ENCODE assay signal across 29 cellular contexts in genomic region chr16:89554343-89554742, GRCh38. TPM values are rescaled to one million over a fixed set of nuclear protein-coding genes. Genes with fewer than 3 reads are reported as not detected.
DNase-seq lines count a peak whose midpoint lies in the region; ATAC-seq, FAIRE-seq and TF ChIP-seq lines count a peak whose summit lies in the region.
"Had no signal": no experiment of that assay in that cellular context is flagged by ENCODE, and none has a peak within 500 bp of the region (broad histone marks: within the 10 kb centered on the region; RNA-seq: fewer than 3 reads in every experiment).

No MANE protein-coding gene starts in this region.

- no peak for FAIRE-seq in astrocyte (lab: Jason Lieb, UNC)
- FAIRE-seq: A204.1, GM12878, GM12892, GM18507 had no signal

- H3K4me3 ChIP-seq in astrocyte (ENCODE audit: insufficient read depth, low read depth, low read length): no peak overlapping the region
- no peak overlapping the region for H3K4me3 ChIP-seq in endodermal cell (ENCODE audit: low read length)
- H3K4me3 ChIP-seq: BLaER1, GM12878 had no signal

- H3K79me2 ChIP-seq in astrocyte (ENCODE audit: insufficient read depth, low read length): no peaks in the 10 kb centered on the region

- H3K27ac Mint-ChIP-seq in astrocyte (ENCODE audit: unreplicated experiment): peak overlapping the region; percentile 75
- H3K27ac Mint-ChIP-seq in endodermal cell: no peak overlapping the region
- H3K27ac Mint-ChIP-seq in effector memory CD8-positive, alpha-beta T cell: no peak overlapping the region
- H3K27ac Mint-ChIP-seq: CD4-positive, alpha-beta memory T cell; CD4-positive, CD25-positive, alpha-beta regulatory T cell; CD8-positive, alpha-beta memory T cell had no signal

- DNase-seq in astrocyte (ENCODE audit: low read depth): no peak
- DNase-seq in endodermal cell: peak; percentile 37
- no peak for DNase-seq in effector memory CD8-positive, alpha-beta T cell
- no peak for DNase-seq in RPMI8226
- DNase-seq: 8988T; ACHN; BE2C; C1 segment of cervical spinal cord; CD4-positive, alpha-beta memory T cell; CD4-positive, CD25-positive, alpha-beta regulatory T cell; CD8-positive, alpha-beta memory T cell; COR-L47; DMS 273 treated with DMSO at 0.1 percent for 48 hours; DMS153; DMS53; DMS79; DND-41; EL; GDM1 had no signal

- 94 to 98% methylated on average over 9 to 12 of the region's 12 CpGs for WGBS in endodermal cell (ENCODE audit: insufficient coverage in 1 of 2, insufficient read length in 1 of 2), 2 experiments

- H3K27ac ChIP-seq in astrocyte (ENCODE audit: low read depth, low read length) (no peak overlapping the region), endodermal cell (ENCODE audit: low read depth, low read length) (no peak overlapping the region)
- H3K27ac ChIP-seq: BLaER1 had no signal

- H3K9me3 ChIP-seq in astrocyte (ENCODE audit: insufficient read depth, low read depth, low read length) (no peaks in the 10 kb centered on the region), endodermal cell (ENCODE audit: control insufficient read depth, low read length) (no peaks in the 10 kb centered on the region)
- H3K9me3 ChIP-seq: BE2C, BLaER1 had no signal

- H3K36me3 Mint-ChIP-seq in astrocyte (ENCODE audit: low read depth, unreplicated experiment) (peaks cover 37% of the 10 kb centered on the region), endodermal cell (ENCODE audit: low read depth) (peaks cover 63% of the 10 kb centered on the region)
- peaks cover 25% of the 10 kb centered on the region for H3K36me3 Mint-ChIP-seq in effector memory CD8-positive, alpha-beta T cell (ENCODE audit: insufficient read depth)

- TF ChIP-seq CTCF in astrocyte (IDR thresholded peaks at IDR 0.05; ENCODE audit: insufficient read depth, low read depth, low read length): no peak
- TF ChIP-seq CTCF in endodermal cell (conservative IDR thresholded peaks at IDR 0.05): no peak

- H3K27me3 ChIP-seq in astrocyte (ENCODE audit: insufficient read depth, low read length) (no peaks in the 10 kb centered on the region), endodermal cell (ENCODE audit: control insufficient read depth, insufficient read depth, low read length, poor library complexity, severe bottlenecking) (no peaks in the 10 kb centered on the region)
- H3K27me3 ChIP-seq: BE2C, BLaER1 had no signal

- H3K4me2 ChIP-seq in astrocyte (ENCODE audit: low read length): no peak overlapping the region
- H3K4me2 ChIP-seq: BLaER1 had no signal

- H3K9me3 Mint-ChIP-seq in astrocyte (ENCODE audit: unreplicated experiment): no peaks in the 10 kb centered on the region
- no peaks in the 10 kb centered on the region for H3K9me3 Mint-ChIP-seq in endodermal cell
- H3K9me3 Mint-ChIP-seq in effector memory CD8-positive, alpha-beta T cell: no peaks in the 10 kb centered on the region
- H3K9me3 Mint-ChIP-seq: CD14-positive monocyte; CD4-positive, alpha-beta memory T cell; CD4-positive, CD25-positive, alpha-beta regulatory T cell; CD8-positive, alpha-beta memory T cell had no signal

- H3K9ac ChIP-seq in astrocyte (ENCODE audit: low read length) (no peak overlapping the region), endodermal cell (ENCODE audit: extremely low read depth, low read length, poor library complexity, severe bottlenecking) (no peak overlapping the region)
- H3K9ac ChIP-seq: BLaER1 had no signal

- no peak for ATAC-seq in HG03521 (IDR thresholded peaks at IDR 0.05; ENCODE audit: unreplicated experiment)
- ATAC-seq in effector memory CD8-positive, alpha-beta T cell (replicated peaks): no peak
- ATAC-seq: GM12878 had no signal

- H3K4me1 ChIP-seq in astrocyte (ENCODE audit: insufficient read depth, low read length): peaks cover 12% of the 10 kb centered on the region
- H3K4me1 ChIP-seq in endodermal cell (ENCODE audit: control insufficient read depth, insufficient read depth, low read length): no peaks in the 10 kb centered on the region
- H3K4me1 ChIP-seq: BE2C had no signal

- peaks cover 5% of the 10 kb centered on the region for H4K20me1 ChIP-seq in astrocyte (ENCODE audit: insufficient read depth, low read length)

- H3K4me1 Mint-ChIP-seq in astrocyte (ENCODE audit: low read depth, unreplicated experiment) (peaks cover 3% of the 10 kb centered on the region), endodermal cell (no peaks in the 10 kb centered on the region)
- peaks cover 5 to 7% of the 10 kb centered on the region in 2 donors for H3K4me1 Mint-ChIP-seq in effector memory CD8-positive, alpha-beta T cell (ENCODE audit: low read depth in 2 of 2)

- H3K27me3 Mint-ChIP-seq in astrocyte (ENCODE audit: low read depth, unreplicated experiment) (no peaks in the 10 kb centered on the region), endodermal cell (ENCODE audit: insufficient read depth) (no peaks in the 10 kb centered on the region)
- H3K27me3 Mint-ChIP-seq in effector memory CD8-positive, alpha-beta T cell: no peaks in the 10 kb centered on the region
- H3K27me3 Mint-ChIP-seq: CD4-positive, alpha-beta memory T cell; CD4-positive, CD25-positive, alpha-beta regulatory T cell; CD8-positive, alpha-beta memory T cell had no signal

- H3K4me3 Mint-ChIP-seq in astrocyte (ENCODE audit: unreplicated experiment) (no peak overlapping the region), endodermal cell (no peak overlapping the region)
- H3K4me3 Mint-ChIP-seq in effector memory CD8-positive, alpha-beta T cell: no peak overlapping the region
- H3K4me3 Mint-ChIP-seq: CD14-positive monocyte; CD8-positive, alpha-beta memory T cell had no signal

- H3K36me3 ChIP-seq in astrocyte (ENCODE audit: insufficient read depth, low read length) (peaks cover 14% of the 10 kb centered on the region), endodermal cell (ENCODE audit: control insufficient read depth, insufficient read depth, low read length) (peaks cover 58% of the 10 kb centered on the region)

- no peak overlapping the region for H2AFZ ChIP-seq in astrocyte (ENCODE audit: low read depth, low read length)

RNA-seq across cellular contexts. Expression of gene RPL13, which starts 6.1 kb away (rescaled TPM):
- total RNA-seq in astrocyte (1,200 and 1,239 TPM in 2 replicates), endodermal cell (1,000 to 10,000 TPM; 1,911 to 2,019 TPM)
- polyA plus RNA-seq in endodermal cell (2013, experiment 1 of 2): 2,841 TPM
- polyA plus RNA-seq in endodermal cell (2013, experiment 2 of 2): 2,695 TPM

RNA-seq across cellular contexts. Expression of gene CPNE7, which starts 21.2 kb away (rescaled TPM):
- total RNA-seq in astrocyte (6.7 and 7.5 TPM in 2 replicates), endodermal cell (1 to 10 TPM; 1.5 to 2.1 TPM)
- polyA plus RNA-seq in endodermal cell (2013, experiment 1 of 2): 5.8 TPM
- 3.4 TPM for polyA plus RNA-seq in endodermal cell (2013, experiment 2 of 2)
- polyA plus RNA-seq: CD14-positive monocyte had no signal

RNA-seq across cellular contexts. Expression of gene SPG7, which starts 46.1 kb away (rescaled TPM):
- total RNA-seq in astrocyte (86.5 and 96.1 TPM in 2 replicates), endodermal cell (100 to 1,000 TPM; 153 to 156 TPM)
- 85.2 TPM for polyA plus RNA-seq in endodermal cell (2013, experiment 1 of 2)
- polyA plus RNA-seq in endodermal cell (2013, experiment 2 of 2): 78.0 TPM

RNA-seq across cellular contexts. Expression of gene DPEP1, which starts 59.1 kb away (rescaled TPM):
- total RNA-seq in astrocyte: 0.11 and 0.22 TPM in 2 replicates
- 1 to 10 TPM in 1 of 2 donors, under 1 TPM in 1; 0.88 to 3.2 TPM for total RNA-seq in endodermal cell
- 1.8 TPM for polyA plus RNA-seq in endodermal cell (2013, experiment 1 of 2)
- 1.0 TPM for polyA plus RNA-seq in endodermal cell (2013, experiment 2 of 2)
- total RNA-seq: CD4-positive, alpha-beta memory T cell; CD4-positive, CD25-positive, alpha-beta regulatory T cell; CD8-positive, alpha-beta memory T cell; Daoy; G401; GM12878 had no signal
- polyA plus RNA-seq: AG04450; CD14-positive monocyte; CD4-positive, alpha-beta memory T cell; CD4-positive, CD25-positive, alpha-beta regulatory T cell; CD8-positive, alpha-beta memory T cell; GM12878 had no signal
